Comparison of ENCODE assay signal across 25 cellular contexts in the genomic region with DNA sequence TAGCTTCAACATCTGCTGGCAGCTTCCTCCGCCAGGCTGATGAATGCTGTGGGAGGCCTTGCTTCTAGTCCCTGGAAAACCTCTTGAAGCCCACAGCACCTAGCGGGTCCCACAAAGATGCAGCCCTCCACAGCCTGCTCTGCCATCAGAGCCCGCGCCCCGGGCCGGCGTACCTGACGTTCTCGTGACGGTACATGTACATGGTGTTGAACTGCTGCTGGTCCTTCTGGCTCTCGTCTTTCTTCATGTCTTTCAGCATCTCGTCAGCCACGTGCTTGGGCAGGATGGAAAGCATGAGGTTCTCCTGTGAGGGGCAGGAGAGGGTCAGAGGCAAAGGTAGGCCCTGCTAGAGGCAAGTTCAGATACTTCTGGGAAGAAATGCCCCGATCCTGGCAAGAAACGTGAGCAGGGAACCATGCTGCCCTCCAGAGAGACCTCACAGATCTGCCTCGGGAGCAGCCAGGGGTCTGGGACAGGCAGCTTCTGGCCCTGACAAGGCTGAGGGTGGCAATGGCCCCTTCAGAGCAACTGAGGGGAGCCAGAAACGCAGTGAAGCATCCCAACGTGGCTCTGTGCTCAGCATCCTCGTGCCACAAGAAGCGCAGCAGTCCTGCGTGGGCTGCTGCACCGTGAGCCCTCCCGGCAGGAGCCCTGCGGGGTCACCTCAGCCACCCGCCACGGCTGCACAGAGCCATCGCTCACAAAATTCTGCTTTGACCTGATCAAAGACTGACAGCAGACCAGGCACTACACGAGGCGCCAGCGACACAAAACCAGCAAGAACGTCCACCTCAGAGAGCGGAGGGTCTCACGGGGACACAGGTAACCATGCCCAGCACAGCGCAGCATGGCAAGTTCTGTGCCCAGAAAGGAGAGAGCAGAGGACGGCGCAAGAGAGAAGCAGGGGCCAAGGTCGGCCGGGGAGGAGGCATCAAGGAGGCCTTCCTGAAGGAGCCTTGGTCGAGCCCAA. TPM values are rescaled to one million over a fixed set of nuclear protein-coding genes. Genes with fewer than 3 reads are reported as not detected.
"Had no signal": no experiment of that assay in that cellular context is flagged by ENCODE, and none has a peak within 500 bp of the region (broad histone marks: within the 10 kb centered on the region; RNA-seq: fewer than 3 reads in every experiment).

No MANE protein-coding gene starts in this region.

- H3K9me3 ChIP-seq: ascending aorta, breast epithelium, heart right ventricle, sigmoid colon, thyroid gland had no signal

- H3K27me3 ChIP-seq: ascending aorta, breast epithelium, heart right ventricle, sigmoid colon, thyroid gland had no signal

- ATAC-seq: activated CD4-positive, alpha-beta T cell treated with anti-CD3 and anti-CD28 coated beads for 36 hours; activated naive CD4-positive, alpha-beta T cell treated with anti-CD3 and anti-CD28 coated beads, Interleukin-2, amount 50 U/mL, for 72 hours; activated T-helper 17 cell treated with anti-CD3 and anti-CD28 coated beads, Interleukin-2, amount 50 U/mL, for 72 hours; heart right ventricle; left lobe of liver; stimulated activated naive CD8-positive, alpha-beta T cell treated with anti-CD3 and anti-CD28 coated beads, Interleukin-15, Interleukin-2, amounts not matched to agents 100 U/mL and 50 U/mL, for 24 hours had no signal

- H3K36me3 ChIP-seq: thyroid gland had no signal

- H3K4me1 ChIP-seq: ascending aorta, breast epithelium, heart right ventricle, sigmoid colon, thyroid gland had no signal

- H3K4me2 ChIP-seq: smooth muscle cell had no signal

- H3K27me3 Mint-ChIP-seq: activated B cell treated with CpG ODN at 0.5 μM for 24 hours; activated CD4-positive, alpha-beta T cell treated with anti-CD3 and anti-CD28 coated beads for 36 hours; activated T-cell treated with anti-CD3 and anti-CD28 coated beads, Interleukin-2, amount 50 U/mL, for 24 hours; activated T-helper 17 cell treated with anti-CD3 and anti-CD28 coated beads, Interleukin-2, amount 50 U/mL, for 72 hours; memory B cell had no signal

- H3K27ac ChIP-seq: ascending aorta, breast epithelium, heart right ventricle, sigmoid colon, thyroid gland had no signal

- H3K9me3 Mint-ChIP-seq: activated B cell treated with CpG ODN at 0.5 μM for 24 hours; activated naive CD4-positive, alpha-beta T cell treated with anti-CD3 and anti-CD28 coated beads, Interleukin-2, amount 50 U/mL, for 72 hours; activated T-cell treated with anti-CD3 and anti-CD28 coated beads, Interleukin-2, amount 50 U/mL, for 24 hours; activated T-helper 17 cell treated with anti-CD3 and anti-CD28 coated beads, Interleukin-2, amount 50 U/mL, for 72 hours had no signal

- H3K4me1 Mint-ChIP-seq: activated B cell treated with CpG ODN at 0.5 μM for 24 hours; activated CD4-positive, alpha-beta T cell treated with anti-CD3 and anti-CD28 coated beads for 36 hours; memory B cell had no signal

- H3K4me3 Mint-ChIP-seq: activated B cell treated with CpG ODN at 0.5 μM for 24 hours; activated CD4-positive, alpha-beta T cell treated with anti-CD3 and anti-CD28 coated beads for 36 hours; activated T-cell treated with anti-CD3 and anti-CD28 coated beads, Interleukin-2, amount 50 U/mL, for 24 hours; activated T-helper 17 cell treated with anti-CD3 and anti-CD28 coated beads, Interleukin-2, amount 50 U/mL, for 72 hours; memory B cell; T-helper 1 cell treated with Interleukin-12 subunit alpha and Interleukin-12 subunit beta and Interleukin-4 antibody, amounts not matched to agents 30 μg/mL and 1 μg/mL, for 36 hours had no signal

- H3K4me3 ChIP-seq: ascending aorta, breast epithelium, heart right ventricle, sigmoid colon, smooth muscle cell, thyroid gland had no signal

- H3K27ac Mint-ChIP-seq: activated B cell treated with CpG ODN at 0.5 μM for 24 hours; activated CD4-positive, alpha-beta T cell treated with anti-CD3 and anti-CD28 coated beads for 36 hours; activated naive CD4-positive, alpha-beta T cell treated with anti-CD3 and anti-CD28 coated beads, Interleukin-2, amount 50 U/mL, for 72 hours; activated T-cell treated with anti-CD3 and anti-CD28 coated beads, Interleukin-2, amount 50 U/mL, for 24 hours; activated T-helper 17 cell treated with anti-CD3 and anti-CD28 coated beads, Interleukin-2, amount 50 U/mL, for 72 hours; T-helper 1 cell treated with Interleukin-12 subunit alpha and Interleukin-12 subunit beta and Interleukin-4 antibody, amounts not matched to agents 30 μg/mL and 1 μg/mL, for 36 hours had no signal

- DNase-seq: activated B cell treated with CpG ODN at 0.5 μM for 24 hours; activated CD4-positive, alpha-beta T cell treated with anti-CD3 and anti-CD28 coated beads for 36 hours; activated CD4-positive, alpha-beta T cell treated with anti-CD3 and anti-CD28 coated beads, Interleukin-2, amount 50 U/mL, for 4 hours; activated CD8-positive, alpha-beta memory T cell treated with anti-CD3 and anti-CD28 coated beads for 24 hours; activated CD8-positive, alpha-beta memory T cell treated with anti-CD3 and anti-CD28 coated beads, Interleukin-2, amount 50 U/mL, for 4 hours; activated T-cell treated with anti-CD3 and anti-CD28 coated beads, Interleukin-2, amount 50 U/mL, for 24 hours; cerebellar nuclear complex; cortex of kidney; erythroblast; foreskin fibroblast; heart right ventricle; islet precursor cell; sigmoid colon; stimulated activated CD4-positive, alpha-beta T cell treated with anti-CD3 and anti-CD28 coated beads, Interleukin-4, amount 100 ng/mL, for 1 hour; stimulated activated naive CD8-positive, alpha-beta T cell treated with anti-CD3 and anti-CD28 coated beads, Interleukin-15, Interleukin-2, amounts not matched to agents 100 U/mL and 50 U/mL, for 24 hours; T1000; thyroid gland had no signal

RNA-seq across cellular contexts. Expression of a gene that starts 49.1 kb away (rescaled TPM):
- total RNA-seq: ascending aorta had no signal
